Comparison of ENCODE assay signal across 3 cellular contexts in genomic region chr9:88028338-88028737, GRCh38.
"Had no signal": no experiment of that assay in that cellular context is flagged by ENCODE, and none has a peak within 500 bp of the region (broad histone marks: within the 10 kb centered on the region; RNA-seq: fewer than 3 reads in every experiment).

No MANE protein-coding gene starts in this region.

- ATAC-seq: GM12878 had no signal

- DNase-seq: GDM1, GF-D8 had no signal

- H3K4me3 ChIP-seq: GM12878 had no signal
